26 cellular contexts compared by ENCODE assay signal in genomic region chr12:94812345-94812744, GRCh38.
A peak's percentile ranks its signal among the peaks of the same experiment; 100 is the strongest.
DNase-seq lines count a peak whose midpoint lies in the region; ATAC-seq and TF ChIP-seq lines count a peak whose summit lies in the region.
"Had no signal": no experiment of that assay in that cellular context is flagged by ENCODE, and none has a peak within 500 bp of the region (broad histone marks: within the 10 kb centered on the region; RNA-seq: fewer than 3 reads in every experiment).

No MANE protein-coding gene starts in this region.

- no peak overlapping the region for H3K4me3 ChIP-seq in GM06990 (replicated peaks; ENCODE audit: low read depth, low read length)
- H3K4me3 ChIP-seq: MG63, psoas muscle, upper lobe of left lung had no signal

- no peak overlapping the region for H3K27ac Mint-ChIP-seq in osteocyte (ENCODE audit: unreplicated experiment)
- H3K27ac Mint-ChIP-seq: activated naive CD4-positive, alpha-beta T cell treated with anti-CD3 and anti-CD28 coated beads, Interleukin-2, amount 50 U/mL, for 24 hours; activated T-cell treated with anti-CD3 and anti-CD28 coated beads, Interleukin-2, amount 50 U/mL, for 72 hours; B cell; endodermal cell had no signal

- H3K27me3 Mint-ChIP-seq in osteocyte (ENCODE audit: unreplicated experiment) = peaks cover 14% of the 10 kb centered on the region
- H3K27me3 Mint-ChIP-seq: B cell, IgD-negative memory B cell had no signal

- H3K9me3 Mint-ChIP-seq in osteocyte (ENCODE audit: unreplicated experiment) = peaks cover 32% of the 10 kb centered on the region

- H3K36me3 Mint-ChIP-seq in osteocyte (ENCODE audit: unreplicated experiment) = no peaks in the 10 kb centered on the region
- H3K36me3 Mint-ChIP-seq: activated naive CD4-positive, alpha-beta T cell treated with anti-CD3 and anti-CD28 coated beads, Interleukin-2, amount 50 U/mL, for 24 hours had no signal

- peaks cover 10% of the 10 kb centered on the region for H3K36me3 ChIP-seq in GM06990 (ENCODE audit: control insufficient read depth, insufficient read depth, low read length)
- H3K36me3 ChIP-seq: MG63, upper lobe of left lung had no signal

- H3K4me1 Mint-ChIP-seq in osteocyte (ENCODE audit: unreplicated experiment) = no peaks in the 10 kb centered on the region
- H3K4me1 Mint-ChIP-seq: activated naive CD4-positive, alpha-beta T cell treated with anti-CD3 and anti-CD28 coated beads, Interleukin-2, amount 50 U/mL, for 24 hours; endodermal cell had no signal

- intact Hi-C loops in cardiac septum (cut with DNase I) = no loop called here

- ATAC-seq in GM18909 (IDR thresholded peaks at IDR 0.05; ENCODE audit: poor library complexity, unreplicated experiment) (peak; percentile 69), HG02588 (IDR thresholded peaks at IDR 0.05; ENCODE audit: unreplicated experiment) (peak; percentile 63), HG03432 (IDR thresholded peaks at IDR 0.05; ENCODE audit: unreplicated experiment) (peak; percentile 65)
- ATAC-seq: activated CD4-positive, CD25-positive, alpha-beta regulatory T cell treated with anti-CD3 and anti-CD28 coated beads, Interleukin-2, amount 50 U/mL, for 24 hours; activated T-cell treated with anti-CD3 and anti-CD28 coated beads, Interleukin-2, amount 50 U/mL, for 72 hours; left lobe of liver; psoas muscle had no signal

- TF ChIP-seq CTCF in GM06990 (IDR thresholded peaks at IDR 0.05; ENCODE audit: insufficient read depth, low read length, poor library complexity, severe bottlenecking) (peak; percentile 20), osteocyte (IDR thresholded peaks at IDR 0.05) (no peak)

- no peak overlapping the region for H3K4me3 Mint-ChIP-seq in osteocyte (ENCODE audit: unreplicated experiment)
- H3K4me3 Mint-ChIP-seq: activated naive CD4-positive, alpha-beta T cell treated with anti-CD3 and anti-CD28 coated beads, Interleukin-2, amount 50 U/mL, for 24 hours; activated T-cell treated with anti-CD3 and anti-CD28 coated beads, Interleukin-2, amount 50 U/mL, for 72 hours; B cell; endodermal cell; neural crest cell had no signal

- H3K27me3 ChIP-seq in GM06990 (replicated peaks; ENCODE audit: control insufficient read depth, insufficient read depth, low read length) = no peaks in the 10 kb centered on the region
- H3K27me3 ChIP-seq: MG63, upper lobe of left lung had no signal

- DNase-seq in GM06990 (ENCODE audit: extremely low read depth, insufficient read length) = peak; percentile 30
- no peak for DNase-seq in osteocyte (ENCODE audit: extremely low spot score, unreplicated experiment)
- no peak for DNase-seq in activated effector memory CD4-positive, alpha-beta T cell treated with anti-CD3 and anti-CD28 coated beads, Interleukin-2, amount 50 U/mL, for 16 hours
- DNase-seq in cardiac septum (ENCODE audit: low spot score) = no peak
- DNase-seq in NCI-H2107 (lab: John Stamatoyannopoulos, UW) = no peak
- DNase-seq: 8988T; activated CD8-positive, alpha-beta memory T cell treated with anti-CD3 and anti-CD28 coated beads for 24 hours; activated T-cell treated with anti-CD3 and anti-CD28 coated beads, Interleukin-2, amount 50 U/mL, for 72 hours; COR-L47; endodermal cell; HCEC 1CT; MG63; NCI-H187; NCI-H2227 treated with DMSO at 0.1 percent for 48 hours; psoas muscle; stimulated activated CD4-positive, alpha-beta T cell treated with anti-CD3 and anti-CD28 coated beads, Interleukin-2, amount 100 ng/mL, for 24 hours; upper lobe of left lung had no signal
